ENCODE assay signal across 15 cellular contexts in the genomic region with DNA sequence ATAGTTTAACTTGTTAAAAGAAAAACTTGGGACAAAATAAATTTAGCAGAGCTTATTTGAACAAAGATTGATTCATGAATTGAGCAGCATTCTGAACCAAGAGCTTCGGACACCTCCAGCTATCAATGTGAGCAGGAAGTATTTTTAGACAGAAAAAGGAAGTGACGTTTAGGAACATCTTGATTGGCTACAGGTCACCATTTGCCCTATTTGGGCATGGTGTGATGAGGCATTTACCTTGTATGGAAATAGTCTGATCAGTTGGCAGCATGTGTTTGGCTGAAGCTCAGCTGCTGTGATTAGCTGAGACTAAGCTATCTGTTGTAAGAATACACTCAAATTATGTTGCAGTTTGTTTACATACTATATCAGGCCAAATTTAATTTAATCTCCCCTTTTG.
DNase-seq lines count a peak whose midpoint lies in the region; ATAC-seq, FAIRE-seq and TF ChIP-seq lines count a peak whose summit lies in the region.
"Had no signal": no experiment of that assay in that cellular context is flagged by ENCODE, and none has a peak within 500 bp of the region (broad histone marks: within the 10 kb centered on the region; RNA-seq: fewer than 3 reads in every experiment).

No MANE protein-coding gene starts in this region.

- in situ Hi-C loops in KBM-7 (cut with MboI; ENCODE audit: low pct_unique_long_range_greater_than_20kb, low sequenced_read_pairs) = no loop called here
- in situ Hi-C loops in GM12878 (cut with MboI) = no loop called here

- intact Hi-C loops in GM12878 (cut with micrococcal nuclease; ENCODE audit: unreplicated experiment) (no loop called here), aorta (cut with DNase I) (no loop called here)

- no peak for FAIRE-seq in GM12891 (lab: Jason Lieb, UNC)
- FAIRE-seq in GM12878 (lab: Jason Lieb, UNC) = peak; percentile 41

- CTCF ChIA-PET in GM12878 (lab: Yijun Ruan, JAX) = no interaction called here

- SMC1A ChIA-PET in GM12878 (lab: Charles Lee; ENCODE audit: uncharacterized antibody, unreplicated experiment) = no interaction called here

- no peak overlapping the region for H3K4me2 ChIP-seq in GM12878 (ENCODE audit: control insufficient read depth, insufficient read depth)

- H3K36me3 ChIP-seq in GM12878 (ENCODE audit: control insufficient read depth in 2 of 2, insufficient read depth in 2 of 2, low read length in 1 of 2) (no peaks in the 10 kb centered on the region), aorta (ENCODE audit: control insufficient read depth in 1 of 2, insufficient read depth in 2 of 2, low read length in 1 of 2) (no peaks in the 10 kb centered on the region)

- WGBS in GM12878 (ENCODE audit: insufficient coverage, insufficient replicate concordance, low lambda C conversion rate, missing lambda C conversion rate) = 42% methylated on average over 2 of the region's 2 CpGs
- WGBS in aorta, 2 donors = 52 to 59% methylated on average over 2 of the region's 2 CpGs

- H3K9me3 ChIP-seq in GM12878 (replicated peaks; ENCODE audit: control insufficient read depth, insufficient read depth, low read length) (no peaks in the 10 kb centered on the region), aorta (ENCODE audit: control insufficient read depth, low read length) (peaks cover 2% of the 10 kb centered on the region)
- H3K9me3 ChIP-seq: Caco-2 had no signal

- POLR2A ChIA-PET in GM12878 (lab: Charles Lee) = no interaction called here

- BruUV-seq in GM12878 (replicated peaks; lab: Mats Ljungman, UMichigan) = no TSS peak

- TF ChIP-seq RAD21 in GM12878 (IDR thresholded peaks at IDR 0.05; ENCODE audit: insufficient read depth, low read depth, low read length) = no peak

- H3K4me3 ChIP-seq in GM12878 (no peak overlapping the region), aorta (ENCODE audit: low read length in 2 of 2) (no peak overlapping the region)

- TF ChIP-seq POLR2A in GM12891 (IDR thresholded peaks at IDR 0.05; ENCODE audit: low read depth, low read length) (no peak), GM12878 (IDR thresholded peaks at IDR 0.05; ENCODE audit: low read depth, low read length) (no peak)

- no peak for TF ChIP-seq CTCF in GM12878 (IDR thresholded peaks at IDR 0.05 in 2 of 3, conservative IDR thresholded peaks at IDR 0.05 in 1 of 3; ENCODE audit: control insufficient read depth in 2 of 3, extremely low read depth in 1 of 3, insufficient read depth in 1 of 3, low read depth in 3 of 3, low read length in 3 of 3)
- no peak for TF ChIP-seq CTCF in foreskin keratinocyte (conservative IDR thresholded peaks at IDR 0.05)

- H3K9ac ChIP-seq in GM12878 (ENCODE audit: control insufficient read depth, insufficient read depth, low read length) = no peak overlapping the region

- no peak overlapping the region for H3K27ac ChIP-seq in GM12878 (ENCODE audit: control insufficient read depth, insufficient read depth)
- no peak overlapping the region for H3K27ac ChIP-seq in foreskin keratinocyte
- no peak overlapping the region for H3K27ac ChIP-seq in aorta (ENCODE audit: low read depth in 1 of 2, low read length in 2 of 2)

- H3K27me3 ChIP-seq in GM12878 (replicated peaks in 1 of 2; ENCODE audit: control insufficient read depth in 2 of 2, insufficient read depth in 2 of 2, low read length in 1 of 2) (no peaks in the 10 kb centered on the region), foreskin keratinocyte (no peaks in the 10 kb centered on the region), aorta (ENCODE audit: control insufficient read depth in 1 of 2, insufficient read depth in 2 of 2, low read length in 1 of 2) (no peaks in the 10 kb centered on the region)

- H4K20me1 ChIP-seq in GM12878 (ENCODE audit: control insufficient read depth, insufficient read depth) = no peaks in the 10 kb centered on the region

- RAD21 ChIA-PET in GM12878 (lab: Charles Lee; ENCODE audit: unreplicated experiment) = no interaction called here

- H3K4me1 ChIP-seq in GM12878 (ENCODE audit: control insufficient read depth, insufficient read depth, low read length) (no peaks in the 10 kb centered on the region), foreskin keratinocyte (no peaks in the 10 kb centered on the region), aorta (ENCODE audit: control insufficient read depth in 1 of 2, insufficient read depth in 2 of 2, low read length in 2 of 2) (no peaks in the 10 kb centered on the region)
- H3K4me1 ChIP-seq: Caco-2 had no signal

- DNase-seq in GM12891 (ENCODE audit: insufficient read length, low spot score) (no peak), KBM-7 (peak; percentile 1), GM12878 (ENCODE audit: low read depth, low spot score) (no peak), foreskin keratinocyte (no peak), aorta (no peak), HPDE6-E6E7 (ENCODE audit: extremely low spot score) (no peak)
- DNase-seq: Caco-2; CD4-positive, CD25-positive, alpha-beta regulatory T cell; Kasumi-1; MM.1S; NCI-H1417; NCI-H187 treated with DMSO at 0.1 percent for 48 hours; NCI-H748 treated with DMSO at 0.1 percent for 48 hours; T-helper 9 cell had no signal

- TF ChIP-seq EP300 in GM12878 (IDR thresholded peaks at IDR 0.05; ENCODE audit: borderline replicate concordance in 1 of 2, control insufficient read depth in 1 of 2, low read depth in 2 of 2, low read length in 2 of 2) = no peak

- ATAC-seq in GM18519 (IDR thresholded peaks at IDR 0.05; ENCODE audit: low FRiP score, unreplicated experiment) (peak; percentile 73), GM12878 (peak; percentile 23; the same call in 1 of the 3 replicates), foreskin keratinocyte (no peak), aorta (ENCODE audit: low FRiP score) (no peak)

- no peaks in the 10 kb centered on the region for H3K79me2 ChIP-seq in GM12878 (ENCODE audit: control insufficient read depth, insufficient read depth, low read length)

- H2AFZ ChIP-seq in GM12878 (ENCODE audit: control insufficient read depth, low read depth, low read length) = no peak overlapping the region

TF ChIP-seq in GM12891, 5 proteins besides CTCF, POLR2A, EP300 and RAD21:
- peak; percentile 24; the same call in 1 of the 2 replicates for TF ChIP-seq SPI1 (IDR thresholded peaks at IDR 0.05; ENCODE audit: low read depth, low read length)
- TF ChIP-seq TAF1 (IDR thresholded peaks at IDR 0.05; ENCODE audit: low read depth, low read length) = no peak

TF ChIP-seq in GM12878, 131 proteins besides CTCF, POLR2A, EP300 and RAD21:
- TF ChIP-seq NBN (IDR thresholded peaks at IDR 0.05) = no peak
- TF ChIP-seq GABPA (IDR thresholded peaks at IDR 0.05; ENCODE audit: low read depth) = 0 out of 2 replicates have a peak, but pooled peaks have one; percentile 32
- no peak for TF ChIP-seq SUZ12 (IDR thresholded peaks at IDR 0.05; ENCODE audit: unreplicated experiment)
- no peak for TF ChIP-seq CHD2 (IDR thresholded peaks at IDR 0.05; ENCODE audit: borderline replicate concordance, low read depth, low read length)
- TF ChIP-seq, protein P1, sequence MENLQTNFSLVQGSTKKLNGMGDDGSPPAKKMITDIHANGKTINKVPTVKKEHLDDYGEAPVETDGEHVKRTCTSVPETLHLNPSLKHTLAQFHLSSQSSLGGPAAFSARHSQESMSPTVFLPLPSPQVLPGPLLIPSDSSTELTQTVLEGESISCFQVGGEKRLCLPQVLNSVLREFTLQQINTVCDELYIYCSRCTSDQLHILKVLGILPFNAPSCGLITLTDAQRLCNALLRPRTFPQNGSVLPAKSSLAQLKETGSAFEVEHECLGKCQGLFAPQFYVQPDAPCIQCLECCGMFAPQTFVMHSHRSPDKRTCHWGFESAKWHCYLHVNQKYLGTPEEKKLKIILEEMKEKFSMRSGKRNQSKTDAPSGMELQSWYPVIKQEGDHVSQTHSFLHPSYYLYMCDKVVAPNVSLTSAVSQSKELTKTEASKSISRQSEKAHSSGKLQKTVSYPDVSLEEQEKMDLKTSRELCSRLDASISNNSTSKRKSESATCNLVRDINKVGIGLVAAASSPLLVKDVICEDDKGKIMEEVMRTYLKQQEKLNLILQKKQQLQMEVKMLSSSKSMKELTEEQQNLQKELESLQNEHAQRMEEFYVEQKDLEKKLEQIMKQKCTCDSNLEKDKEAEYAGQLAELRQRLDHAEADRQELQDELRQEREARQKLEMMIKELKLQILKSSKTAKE (IDR thresholded peaks at IDR 0.05; ENCODE audit: low read depth, poor library complexity, severe bottlenecking) = no peak
- peak; percentile 45 to 80; a peak in 3 of 4 replicates for TF ChIP-seq SRF (IDR thresholded peaks at IDR 0.05; ENCODE audit: low read depth in 2 of 2, low read length in 2 of 2)

Comparison
In these comparisons a context has a peak if more than half of its experiments do, and no peak if none do; other contexts are left out.
1. ATAC-seq: peak in GM18519 (single experiment) and GM12878 (single experiment); none in foreskin keratinocyte (single experiment) and aorta (single experiment).